In the genomic region with DNA sequence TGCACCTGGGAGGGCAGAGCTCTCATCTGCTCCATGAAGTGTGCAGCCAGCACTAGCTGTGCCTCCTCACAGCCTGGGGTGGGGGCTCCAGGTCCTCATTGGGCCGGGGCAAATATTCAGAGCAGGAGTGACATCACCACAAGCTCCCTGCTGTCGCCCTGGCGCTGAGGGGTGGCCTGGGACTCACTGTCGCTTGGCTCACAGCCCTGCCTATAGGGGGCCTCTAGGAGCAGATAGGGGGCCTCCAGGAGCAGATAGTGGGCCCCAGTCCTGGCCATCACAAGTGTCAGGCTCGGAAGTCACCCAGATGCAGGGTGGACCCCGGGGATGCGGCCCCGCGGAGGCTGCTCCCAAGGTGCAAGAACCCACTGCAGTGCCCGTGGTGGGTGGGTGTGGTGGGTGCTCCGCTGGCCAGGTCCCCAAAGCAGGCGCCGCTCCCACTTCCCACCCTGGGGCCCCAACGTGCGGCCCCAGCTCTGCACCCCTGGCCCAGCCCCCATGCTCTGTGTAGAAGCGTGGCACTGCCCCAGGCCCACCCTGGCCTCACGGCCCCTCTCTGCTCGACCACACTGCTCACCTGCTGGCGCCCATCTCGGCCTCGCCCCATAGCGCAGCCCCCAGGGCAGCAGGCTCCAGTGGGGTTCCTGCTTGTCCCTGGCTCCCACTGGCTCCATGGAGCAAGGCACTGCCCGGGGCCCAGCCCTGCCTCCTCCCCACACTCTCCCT, we compare ENCODE assay signal across 23 cellular contexts. TPM values are rescaled to one million over a fixed set of nuclear protein-coding genes. Genes with fewer than 3 reads are reported as not detected.
"Had no signal": no experiment of that assay in that cellular context is flagged by ENCODE, and none has a peak within 500 bp of the region (broad histone marks: within the 10 kb centered on the region; RNA-seq: fewer than 3 reads in every experiment).

No MANE protein-coding gene starts in this region.

- H3K27ac ChIP-seq: breast epithelium, esophagus squamous epithelium, left ventricle myocardium inferior, pancreas, prostate gland, upper lobe of left lung, WERI-Rb-1 had no signal

- H3K4me3 ChIP-seq: breast epithelium, esophagus squamous epithelium, left ventricle myocardium inferior, mucosa of descending colon, pancreas, prostate gland, smooth muscle cell, upper lobe of left lung had no signal

- H3K4me2 ChIP-seq: smooth muscle cell had no signal

- H3K27me3 ChIP-seq: breast epithelium, esophagus squamous epithelium, pancreas, upper lobe of left lung had no signal

- H3K36me3 ChIP-seq: breast epithelium, prostate gland, WERI-Rb-1 had no signal

- ATAC-seq: activated naive CD8-positive, alpha-beta T cell treated with anti-CD3 and anti-CD28 coated beads, Interleukin-2, amount 50 U/mL, for 24 hours; activated T-helper 17 cell treated with anti-CD3 and anti-CD28 coated beads, Interleukin-2, amount 50 U/mL, for 72 hours; mucosa of descending colon; pancreas; T-helper 17 cell had no signal

- H3K9me3 ChIP-seq: breast epithelium, esophagus squamous epithelium, left ventricle myocardium inferior, mucosa of descending colon, pancreas, prostate gland, upper lobe of left lung had no signal

- FAIRE-seq: pancreas had no signal

- DNase-seq: activated CD4-positive, alpha-beta memory T cell treated with anti-CD3 and anti-CD28 coated beads for 36 hours; activated CD4-positive, alpha-beta T cell treated with anti-CD3 and anti-CD28 coated beads, Interleukin-2, amount 10 ng/mL, durations not matched to agents 24 days and 14 days; activated CD4-positive, CD25-positive, alpha-beta regulatory T cell treated with anti-CD3 and anti-CD28 coated beads, Interleukin-2, amount 50 U/mL, for 72 hours; activated CD8-positive, alpha-beta memory T cell treated with anti-CD3 and anti-CD28 coated beads, Interleukin-2, amount 50 U/mL, for 48 hours; activated naive CD8-positive, alpha-beta T cell treated with anti-CD3 and anti-CD28 coated beads, Interleukin-2, amount 50 U/mL, for 24 hours; activated T-cell treated with anti-CD3 and anti-CD28 coated beads, Interleukin-2, amount 50 U/mL, for 24 hours; esophagus squamous epithelium; foreskin melanocyte; left ventricle myocardium inferior; mucosa of descending colon; nephron progenitor cell; retina; stimulated activated CD4-positive, alpha-beta T cell treated with anti-CD3 and anti-CD28 coated beads, Interleukin-1b, Interleukin-23, amount 100 ng/mL, for 48 hours; stimulated activated naive CD4-positive, alpha-beta T cell; T-helper 17 cell; T1000; WERI-Rb-1 had no signal

- H3K4me1 ChIP-seq: breast epithelium, pancreas, prostate gland had no signal

RNA-seq across cellular contexts. Expression of a gene that starts 53.1 kb away (rescaled TPM):
- total RNA-seq: activated CD4-positive, alpha-beta T cell treated with anti-CD3 and anti-CD28 coated beads, Interleukin-2, amount 10 ng/mL, durations not matched to agents 24 days and 14 days; activated T-helper 17 cell treated with anti-CD3 and anti-CD28 coated beads, Interleukin-2, amount 50 U/mL, for 72 hours; esophagus squamous epithelium; smooth muscle cell; T-helper 17 cell had no signal
- polyA plus RNA-seq: smooth muscle cell had no signal
